In genomic region chr16:15903960-15904359, GRCh38 we compare ENCODE assay signal across 30 cellular contexts. TPM values are rescaled to one million over a fixed set of nuclear protein-coding genes. Genes with fewer than 3 reads are reported as not detected.
"Had no signal": no experiment of that assay in that cellular context is flagged by ENCODE, and none has a peak within 500 bp of the region (broad histone marks: within the 10 kb centered on the region; RNA-seq: fewer than 3 reads in every experiment).

No MANE protein-coding gene starts in this region.

- ATAC-seq: effector memory CD8-positive, alpha-beta T cell; esophagus mucosa; gastrocnemius medialis; heart right ventricle; left cardiac atrium; left lung; left ventricle myocardium superior; lower lobe of right lung; mucosa of descending colon; naive thymus-derived CD8-positive, alpha-beta T cell had no signal

- H3K9me3 Mint-ChIP-seq: effector memory CD8-positive, alpha-beta T cell; endodermal cell had no signal

- H3K27ac ChIP-seq: epithelial cell of prostate, esophagus squamous epithelium, gastrocnemius medialis, heart right ventricle, left lung, lower lobe of right lung had no signal

- DNase-seq: cortex of kidney; effector CD8-positive, alpha-beta T cell; effector memory CD8-positive, alpha-beta T cell; endodermal cell; erythroblast; esophagus squamous epithelium; foreskin fibroblast; foreskin melanocyte; gastrocnemius medialis; glutamatergic neuron; heart right ventricle; hippocampal formation; left cardiac atrium; left ventricle myocardium superior; lower lobe of right lung; mesenchymal stem cell; mucosa of descending colon; naive B cell; naive thymus-derived CD8-positive, alpha-beta T cell had no signal

- H3K4me3 Mint-ChIP-seq: dendritic cell treated with granulocyte-macrophage colony-stimulating factor and Interleukin-4, amounts not matched to agents 40 ng/mL and 50 ng/mL, for 4 days; effector memory CD8-positive, alpha-beta T cell; endodermal cell; mesothelial cell of epicardium; naive B cell; naive thymus-derived CD8-positive, alpha-beta T cell had no signal

- FAIRE-seq: endometrium, islet of Langerhans, keratinocyte had no signal

- H3K36me3 Mint-ChIP-seq: mesothelial cell of epicardium; naive B cell; naive thymus-derived CD8-positive, alpha-beta T cell had no signal

- H3K27me3 Mint-ChIP-seq: dendritic cell treated with granulocyte-macrophage colony-stimulating factor and Interleukin-4, amounts not matched to agents 40 ng/mL and 50 ng/mL, for 4 days had no signal

- H3K36me3 ChIP-seq: esophagus squamous epithelium, gastrocnemius medialis, heart right ventricle, left lung, lower lobe of right lung had no signal

- H3K4me1 ChIP-seq: gastrocnemius medialis, heart right ventricle, lower lobe of right lung had no signal

- H3K4me3 ChIP-seq: esophagus squamous epithelium, gastrocnemius medialis, heart right ventricle, left lung, lower lobe of right lung, mucosa of descending colon had no signal

- H3K27ac Mint-ChIP-seq: dendritic cell treated with granulocyte-macrophage colony-stimulating factor and Interleukin-4, amounts not matched to agents 40 ng/mL and 50 ng/mL, for 4 days; effector memory CD8-positive, alpha-beta T cell; endodermal cell; mesothelial cell of epicardium; naive thymus-derived CD8-positive, alpha-beta T cell had no signal

- H3K27me3 ChIP-seq: esophagus squamous epithelium, gastrocnemius medialis, heart right ventricle, left lung had no signal

- H3K4me1 Mint-ChIP-seq: endodermal cell, mesothelial cell of epicardium had no signal

- H3K9me3 ChIP-seq: gastrocnemius medialis had no signal

RNA-seq across cellular contexts. Expression of gene MYH11, which starts 47.1 kb away (rescaled TPM):
- total RNA-seq: dermis microvascular lymphatic vessel endothelial cell; glomerular endothelial cell; lung microvascular endothelial cell; naive thymus-derived CD8-positive, alpha-beta T cell had no signal
- polyA plus RNA-seq: keratinocyte had no signal
